13 cellular contexts compared by ENCODE assay signal in the genomic region with DNA sequence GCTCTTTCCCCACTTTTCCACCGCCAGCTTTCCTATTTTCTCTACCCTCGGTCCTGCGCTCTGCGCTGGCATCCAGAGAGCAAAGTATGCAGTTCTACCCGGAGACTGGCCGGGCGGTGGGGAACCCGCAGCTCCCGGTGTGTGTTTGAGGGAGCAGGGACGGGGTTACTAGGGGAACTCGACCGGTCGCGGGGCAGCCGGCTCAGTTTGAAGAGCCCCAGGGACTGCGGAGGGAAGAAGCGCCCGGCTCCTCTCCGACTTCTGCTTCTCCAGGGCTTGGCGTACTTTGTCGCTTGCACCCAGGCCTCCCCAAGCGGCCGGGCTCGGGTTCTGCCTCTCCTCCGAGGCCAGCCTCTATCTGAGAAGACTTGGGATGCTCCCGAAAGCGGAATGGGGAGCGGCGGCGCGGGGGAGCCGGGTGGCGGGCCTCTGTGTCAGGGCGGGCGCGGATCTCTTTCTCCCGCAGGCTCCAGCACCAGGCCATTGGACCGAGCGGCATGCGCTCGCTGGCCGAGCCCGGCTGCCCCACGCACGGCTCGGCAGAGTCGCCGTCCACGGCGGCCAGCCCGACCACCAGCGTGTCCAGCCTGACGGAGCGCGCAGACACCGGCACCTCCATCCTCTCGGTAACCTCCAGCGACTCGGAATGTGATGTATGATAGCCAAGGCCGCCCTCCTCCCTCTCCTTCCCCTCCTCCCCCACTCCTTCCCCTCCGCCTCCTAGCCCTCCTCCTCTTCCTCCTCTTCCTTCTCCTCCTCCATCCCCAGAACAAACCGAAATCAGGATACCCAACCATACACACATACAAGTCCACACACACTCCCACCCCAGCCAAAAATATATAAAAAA. TPM values are rescaled to one million over a fixed set of nuclear protein-coding genes. Genes with fewer than 3 reads are reported as not detected.
A peak's percentile ranks its signal among the peaks of the same experiment; 100 is the strongest.
DNase-seq lines count a peak whose midpoint lies in the region; ATAC-seq and TF ChIP-seq lines count a peak whose summit lies in the region.
"Had no signal": no experiment of that assay in that cellular context is flagged by ENCODE, and none has a peak within 500 bp of the region (broad histone marks: within the 10 kb centered on the region; RNA-seq: fewer than 3 reads in every experiment).

No MANE protein-coding gene starts in this region.

- no peaks in the 10 kb centered on the region for H3K9me3 Mint-ChIP-seq in mesothelial cell of epicardium

- H3K4me1 ChIP-seq in fibroblast of lung (ENCODE audit: control insufficient read depth, extremely low read depth, insufficient read depth, low read length): no peaks in the 10 kb centered on the region
- H3K4me1 ChIP-seq in osteoblast (ENCODE audit: insufficient read depth, low read length): peaks cover 2% of the 10 kb centered on the region
- H3K4me1 ChIP-seq: Caco-2 had no signal

- no peak overlapping the region for H2AFZ ChIP-seq in fibroblast of lung (ENCODE audit: low read length)
- no peak overlapping the region for H2AFZ ChIP-seq in osteoblast (ENCODE audit: low read length)

- H4K20me1 ChIP-seq in fibroblast of lung (ENCODE audit: control insufficient read depth, extremely low read depth, insufficient read depth, low read length): no peaks in the 10 kb centered on the region
- H4K20me1 ChIP-seq in osteoblast (ENCODE audit: insufficient read depth, low read length): no peaks in the 10 kb centered on the region

- H3K27me3 Mint-ChIP-seq in mesothelial cell of epicardium (ENCODE audit: low read depth): peaks cover 99% of the 10 kb centered on the region

- no peak overlapping the region for H3K9ac ChIP-seq in fibroblast of lung (ENCODE audit: insufficient read depth, low read length)

- peaks cover 30% of the 10 kb centered on the region for H3K4me1 Mint-ChIP-seq in mesothelial cell of epicardium

- no peaks in the 10 kb centered on the region for H3K79me2 ChIP-seq in fibroblast of lung (ENCODE audit: control insufficient read depth, insufficient read depth, low read length)
- no peaks in the 10 kb centered on the region for H3K79me2 ChIP-seq in osteoblast (ENCODE audit: insufficient read depth, low read length)

- H3K27ac ChIP-seq in fibroblast of lung (ENCODE audit: insufficient read depth, low read length): no peak overlapping the region
- H3K27ac ChIP-seq in osteoblast (ENCODE audit: low read depth, low read length): no peak overlapping the region

- H3K36me3 Mint-ChIP-seq in mesothelial cell of epicardium: no peaks in the 10 kb centered on the region

- peak; percentile 24 for ATAC-seq in SK-N-SH treated with all-trans-retinoic acid at 6 μM for 48 hours

- no peak overlapping the region for H3K27ac Mint-ChIP-seq in mesothelial cell of epicardium

- TF ChIP-seq CTCF in fibroblast of lung (conservative IDR thresholded peaks at IDR 0.05 in 1 of 2, IDR thresholded peaks at IDR 0.05 in 1 of 2; ENCODE audit: low read depth in 1 of 2, low read length in 2 of 2) (no peak), osteoblast (IDR thresholded peaks at IDR 0.05; ENCODE audit: extremely low read depth, low read depth, low read length) (no peak), mesothelial cell of epicardium (IDR thresholded peaks at IDR 0.05; ENCODE audit: unreplicated experiment) (no peak)

- no peak overlapping the region for H3K4me3 Mint-ChIP-seq in mesothelial cell of epicardium

- H3K27me3 ChIP-seq in H7 (ENCODE audit: control insufficient read depth, insufficient read depth, low read length): peaks cover 97% of the 10 kb centered on the region
- peaks cover 88% of the 10 kb centered on the region for H3K27me3 ChIP-seq in fibroblast of lung (ENCODE audit: control insufficient read depth, insufficient read depth, low read length)
- H3K27me3 ChIP-seq in osteoblast (ENCODE audit: insufficient read depth, low read length): peaks cover 86% of the 10 kb centered on the region

- DNase-seq in H7: peak; percentile 81
- DNase-seq in fibroblast of lung (ENCODE audit: low read depth in 2 of 2): no peak
- DNase-seq in osteoblast (ENCODE audit: insufficient read length, low spot score, missing footprints): peak; percentile 81
- DNase-seq in NCI-H748 (lab: John Stamatoyannopoulos, UW; ENCODE audit: unreplicated experiment): no peak
- no peak for DNase-seq in superior temporal gyrus (ENCODE audit: extremely low spot score)
- no peak for DNase-seq in occipital lobe (lab: John Stamatoyannopoulos, UW)
- no peak for DNase-seq in mesothelial cell of epicardium (ENCODE audit: low spot score in 2 of 2, unreplicated experiment in 2 of 2)
- DNase-seq: activated gamma-delta T cell, Caco-2, dermis blood vessel endothelial cell, NCI-H1436 had no signal

- H3K9me3 ChIP-seq in fibroblast of lung (ENCODE audit: control insufficient read depth, insufficient read depth, low read depth, low read length): no peaks in the 10 kb centered on the region
- H3K9me3 ChIP-seq in osteoblast (ENCODE audit: low read depth, low read length): no peaks in the 10 kb centered on the region
- H3K9me3 ChIP-seq: Caco-2 had no signal

- H3K4me3 ChIP-seq in H7 (ENCODE audit: insufficient read depth, low read depth, low read length) (peak overlapping the region; percentile 44), fibroblast of lung (replicated peaks in 1 of 4; ENCODE audit: control extremely low read depth in 1 of 4, insufficient read depth in 1 of 4, low read depth in 3 of 4, low read length in 4 of 4) (no peak overlapping the region), osteoblast (ENCODE audit: insufficient read depth, low read length) (peak overlapping the region; percentile 22)

- H3K36me3 ChIP-seq in H7 (replicated peaks; ENCODE audit: control insufficient read depth, insufficient read depth, low read length) (no peaks in the 10 kb centered on the region), fibroblast of lung (ENCODE audit: control insufficient read depth, insufficient read depth, low read length) (no peaks in the 10 kb centered on the region), osteoblast (ENCODE audit: insufficient read depth, low read length) (no peaks in the 10 kb centered on the region)

- H3K4me2 ChIP-seq in fibroblast of lung (ENCODE audit: extremely low read depth, insufficient read depth, low read length) (peak overlapping the region; percentile 5), osteoblast (ENCODE audit: insufficient read depth, low read length) (peak overlapping the region; percentile 39)

TF ChIP-seq in SK-N-SH treated with all-trans-retinoic acid at 6 μM for 48 hours, 23 proteins besides CTCF, POLR2A, EP300 and RAD21:
- TF ChIP-seq PPARA (CRISPR knock-in tag; IDR thresholded peaks at IDR 0.05; ENCODE audit: borderline replicate concordance): no peak
- no peak for TF ChIP-seq SNAI2 (CRISPR knock-in tag; IDR thresholded peaks at IDR 0.05)
- no peak for TF ChIP-seq BACH2 (CRISPR knock-in tag; IDR thresholded peaks at IDR 0.05; ENCODE audit: borderline replicate concordance)
- TF ChIP-seq ZNF70 (CRISPR knock-in tag; IDR thresholded peaks at IDR 0.05): no peak
- no peak for TF ChIP-seq TOX (CRISPR knock-in tag; IDR thresholded peaks at IDR 0.05; ENCODE audit: borderline replicate concordance)
- no peak for TF ChIP-seq ESRRG (CRISPR knock-in tag; IDR thresholded peaks at IDR 0.05)
- TF ChIP-seq ZFP30 (CRISPR knock-in tag; IDR thresholded peaks at IDR 0.05): no peak
- TF ChIP-seq OSR1 (CRISPR knock-in tag; IDR thresholded peaks at IDR 0.05): no peak
- no peak for TF ChIP-seq ZC3H10 (CRISPR knock-in tag; IDR thresholded peaks at IDR 0.05)

RNA-seq across cellular contexts. Expression of a gene that starts 2.8 kb away (rescaled TPM):
- total RNA-seq in H7 (2014; rRNA removed; shearing (Covaris generic)): 1.7 and 3.0 TPM in 2 replicates
- total RNA-seq in fibroblast of lung: not detected in 2 replicates
- polyA plus RNA-seq in fibroblast of lung: not detected in 2 replicates
- polyA plus RNA-seq in fibroblast of lung (2012): not detected in 2 replicates
- polyA minus RNA-seq in fibroblast of lung (ENCODE audit: low replicate concordance): 0.11 TPM in 1 of 2 replicates, not detected in the other
- total RNA-seq in osteoblast: not detected in 2 replicates
- total RNA-seq in occipital lobe: not detected
- total RNA-seq in mesothelial cell of epicardium: not detected in 3 replicates
- total RNA-seq: Caco-2, dermis blood vessel endothelial cell, mononuclear cell had no signal

Comparison
In these comparisons a context has a peak if more than half of its experiments do, and no peak if none do; other contexts are left out.
1. DNase-seq: peak in H7 (single experiment) and osteoblast (single experiment); none in fibroblast of lung (0 of 2), NCI-H748 (single experiment), superior temporal gyrus (single experiment), occipital lobe (single experiment) and mesothelial cell of epicardium (0 of 2).
2. H3K4me3 ChIP-seq: peak in H7 (single experiment) and osteoblast (single experiment); none in fibroblast of lung (0 of 4).